21 cellular contexts compared by ENCODE assay signal in genomic region chr2:9328931-9329330, GRCh38.
"Had no signal": no experiment of that assay in that cellular context is flagged by ENCODE, and none has a peak within 500 bp of the region (broad histone marks: within the 10 kb centered on the region; RNA-seq: fewer than 3 reads in every experiment).

No MANE protein-coding gene starts in this region.

- ATAC-seq: activated T-helper 17 cell treated with anti-CD3 and anti-CD28 coated beads, Interleukin-2, amount 50 U/mL, for 72 hours; body of pancreas; upper lobe of right lung had no signal

- H3K4me1 Mint-ChIP-seq: activated T-helper 17 cell treated with anti-CD3 and anti-CD28 coated beads, Interleukin-2, amount 50 U/mL, for 72 hours had no signal

- H3K9me3 ChIP-seq: body of pancreas, esophagus squamous epithelium, ovary, right lobe of liver, testis, upper lobe of right lung had no signal

- H3K27me3 Mint-ChIP-seq: activated B cell treated with CpG ODN at 0.5 μM for 24 hours; activated naive CD8-positive, alpha-beta T cell treated with anti-CD3 and anti-CD28 coated beads for 36 hours had no signal

- H3K27ac ChIP-seq: body of pancreas, esophagus squamous epithelium, ovary, right lobe of liver, testis, upper lobe of right lung had no signal

- DNase-seq: activated B cell treated with CpG ODN at 0.5 μM for 24 hours; activated CD4-positive, alpha-beta memory T cell treated with anti-CD3 and anti-CD28 coated beads for 36 hours; activated CD4-positive, alpha-beta T cell treated with anti-CD3 and anti-CD28 coated beads for 4 hours; activated naive CD4-positive, alpha-beta T cell; activated naive CD8-positive, alpha-beta T cell treated with anti-CD3 and anti-CD28 coated beads for 36 hours; activated T-cell treated with anti-CD3 and anti-CD28 coated beads for 4 hours; amygdala; body of pancreas; dermis blood vessel endothelial cell; effector memory CD4-positive, alpha-beta T cell; esophagus squamous epithelium; foreskin fibroblast; ovary; right lobe of liver; small intestine; stimulated activated CD4-positive, alpha-beta T cell treated with anti-CD3 and anti-CD28 coated beads, Interleukin-4, amount 100 ng/mL, for 1 hour; testis; upper lobe of right lung had no signal

- H3K9me3 Mint-ChIP-seq: activated B cell treated with CpG ODN at 0.5 μM for 24 hours; activated CD4-positive, alpha-beta memory T cell treated with anti-CD3 and anti-CD28 coated beads for 36 hours; activated naive CD8-positive, alpha-beta T cell treated with anti-CD3 and anti-CD28 coated beads for 36 hours; activated T-helper 17 cell treated with anti-CD3 and anti-CD28 coated beads, Interleukin-2, amount 50 U/mL, for 72 hours; neural crest cell; T-helper 2 cell treated with Interferon-gamma antibody and Interleukin-4, amounts not matched to agents 5 μg/mL and 100 μg/mL, for 36 hours had no signal

- H3K36me3 ChIP-seq: ovary, right lobe of liver, upper lobe of right lung had no signal

- H3K27ac Mint-ChIP-seq: activated B cell treated with CpG ODN at 0.5 μM for 24 hours; activated CD4-positive, alpha-beta memory T cell treated with anti-CD3 and anti-CD28 coated beads for 36 hours; activated naive CD8-positive, alpha-beta T cell treated with anti-CD3 and anti-CD28 coated beads for 36 hours; activated T-helper 17 cell treated with anti-CD3 and anti-CD28 coated beads, Interleukin-2, amount 50 U/mL, for 72 hours; T-helper 2 cell treated with Interferon-gamma antibody and Interleukin-4, amounts not matched to agents 5 μg/mL and 100 μg/mL, for 36 hours had no signal

- H3K4me1 ChIP-seq: body of pancreas, right lobe of liver, testis had no signal

- H3K27me3 ChIP-seq: body of pancreas, esophagus squamous epithelium, ovary, right lobe of liver, testis, upper lobe of right lung had no signal

- H3K4me3 ChIP-seq: body of pancreas, esophagus squamous epithelium, ovary, right lobe of liver, testis, upper lobe of right lung had no signal

- H3K4me3 Mint-ChIP-seq: activated B cell treated with CpG ODN at 0.5 μM for 24 hours; activated CD4-positive, alpha-beta memory T cell treated with anti-CD3 and anti-CD28 coated beads for 36 hours; activated naive CD8-positive, alpha-beta T cell treated with anti-CD3 and anti-CD28 coated beads for 36 hours; activated T-helper 17 cell treated with anti-CD3 and anti-CD28 coated beads, Interleukin-2, amount 50 U/mL, for 72 hours; neural crest cell; T-helper 2 cell treated with Interferon-gamma antibody and Interleukin-4, amounts not matched to agents 5 μg/mL and 100 μg/mL, for 36 hours had no signal

- H3K36me3 Mint-ChIP-seq: activated CD4-positive, alpha-beta memory T cell treated with anti-CD3 and anti-CD28 coated beads for 36 hours; activated naive CD8-positive, alpha-beta T cell treated with anti-CD3 and anti-CD28 coated beads for 36 hours had no signal
